ENCODE assay signal across 8 cellular contexts in the genomic region with DNA sequence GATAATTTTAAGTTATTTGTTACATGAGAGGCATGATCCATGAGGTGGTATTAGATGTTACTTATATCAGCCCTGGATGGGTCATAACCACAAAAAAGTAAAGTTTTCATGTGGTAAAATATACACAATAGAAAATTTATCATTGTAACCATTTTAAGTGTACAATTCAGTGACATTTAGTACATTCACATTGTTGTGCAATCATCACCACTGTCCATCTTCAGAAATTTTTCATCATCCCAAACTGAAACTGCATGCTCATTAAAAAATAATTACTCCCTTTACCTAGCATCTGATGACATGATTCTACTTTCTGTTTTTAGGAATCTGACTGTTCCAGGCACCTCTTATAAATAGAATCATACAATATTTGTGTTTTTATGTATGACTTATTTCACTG. TPM values are rescaled to one million over a fixed set of nuclear protein-coding genes. Genes with fewer than 3 reads are reported as not detected.
"Had no signal": no experiment of that assay in that cellular context is flagged by ENCODE, and none has a peak within 500 bp of the region (broad histone marks: within the 10 kb centered on the region; RNA-seq: fewer than 3 reads in every experiment).

No MANE protein-coding gene starts in this region.

- DNase-seq: GDM1, GF-D8 had no signal

- ATAC-seq: GM12878 had no signal

- H3K4me3 ChIP-seq: GM12878 had no signal

- FAIRE-seq: G401.6, GM12891, GM12892, GM18507, GM19239 had no signal

RNA-seq across cellular contexts. Expression of gene GK2, which starts 11.2 kb away (rescaled TPM):
- total RNA-seq: GM12878 had no signal
- polyA plus RNA-seq: GM12878 had no signal
